Comparison of ENCODE assay signal across 21 cellular contexts in the genomic region with DNA sequence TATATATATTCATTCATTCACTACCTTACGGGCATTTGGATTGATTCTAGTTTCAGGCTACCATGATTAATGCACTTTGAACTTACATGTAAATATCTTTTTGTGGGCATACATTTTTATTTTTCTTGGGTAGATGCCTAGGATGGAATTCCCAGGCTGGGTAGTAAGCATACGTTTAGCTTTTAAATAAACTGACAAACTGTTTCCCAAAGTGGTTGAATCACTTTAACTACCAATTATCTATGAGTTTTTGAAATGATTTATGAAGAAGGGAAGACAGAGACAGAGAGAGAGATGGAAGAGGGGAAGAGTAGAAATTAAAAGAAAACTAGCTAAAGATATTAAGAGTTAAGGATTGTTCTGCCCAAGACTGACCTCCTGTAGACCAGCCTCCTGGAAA.
DNase-seq lines count a peak whose midpoint lies in the region; ATAC-seq, FAIRE-seq and TF ChIP-seq lines count a peak whose summit lies in the region.
"Had no signal": no experiment of that assay in that cellular context is flagged by ENCODE, and none has a peak within 500 bp of the region (broad histone marks: within the 10 kb centered on the region; RNA-seq: fewer than 3 reads in every experiment).

No MANE protein-coding gene starts in this region.

- BruUV-seq in endothelial cell of umbilical vein (replicated peaks; lab: Mats Ljungman, UMichigan): no TSS peak

- dilution Hi-C loops in endothelial cell of umbilical vein (cut with MboI; ENCODE audit: extremely low pct_ligation_motif_present, low sequenced_read_pairs): no loop called here

- no peak overlapping the region for H3K4me3 Mint-ChIP-seq in activated T-helper 2 cell treated with anti-CD3 and anti-CD28 coated beads, Interferon-gamma antibody, Interleukin-2, Interleukin-4, amounts not matched to agents 10 μg/mL and 5 μg/mL and 100 μg/mL, durations not matched to agents 14 hours and 24 hours and 36 hours (ENCODE audit: low read depth)
- H3K4me3 Mint-ChIP-seq: B cell; CD4-positive, CD25-positive, alpha-beta regulatory T cell had no signal

- H3K9me1 ChIP-seq in endothelial cell of umbilical vein (replicated peaks; ENCODE audit: control insufficient read depth, extremely low read depth, insufficient read depth, low read length): no peaks in the 10 kb centered on the region

- CTCF ChIA-PET in SK-N-SH (lab: Yijun Ruan, JAX) (no interaction called here), endothelial cell of umbilical vein (lab: Charles Lee) (interaction anchor here (0.7 kb wide), 1 partner anchor 88 kb away, joined by 3 read pairs; no protein-coding TSS in a partner anchor)

- FAIRE-seq in endothelial cell of umbilical vein (lab: Jason Lieb, UNC): no peak
- FAIRE-seq: GM12891, GM19239, H1 had no signal

- TF ChIP-seq POLR2A in endothelial cell of umbilical vein (IDR thresholded peaks at IDR 0.05; ENCODE audit: low read depth, low read length): no peak

- H3K79me2 ChIP-seq in SK-N-SH (ENCODE audit: insufficient read depth) (no peaks in the 10 kb centered on the region), endothelial cell of umbilical vein (ENCODE audit: control insufficient read depth, insufficient read depth, low read length) (no peaks in the 10 kb centered on the region)

- H3K4me3 ChIP-seq in SK-N-SH (ENCODE audit: low read depth in 2 of 2, low read length in 1 of 2) (no peak overlapping the region), endothelial cell of umbilical vein (replicated peaks in 1 of 3; ENCODE audit: insufficient read depth in 1 of 3, low read depth in 1 of 3, low read length in 3 of 3) (no peak overlapping the region), H7 (ENCODE audit: insufficient read depth, low read depth, low read length) (no peak overlapping the region)

- TF ChIP-seq CTCF in SK-N-SH (IDR thresholded peaks at IDR 0.05) (no peak), endothelial cell of umbilical vein (IDR thresholded peaks at IDR 0.05; ENCODE audit: extremely low read depth in 1 of 2, insufficient read depth in 1 of 2, low read depth in 1 of 2, low read length in 2 of 2) (no peak)

- H3K4me1 ChIP-seq in SK-N-SH (ENCODE audit: control insufficient read depth in 1 of 2, insufficient read depth in 2 of 2, low read depth in 1 of 2, low read length in 1 of 2) (no peaks in the 10 kb centered on the region), endothelial cell of umbilical vein (ENCODE audit: control insufficient read depth, extremely low read depth, insufficient read depth, low read length) (no peaks in the 10 kb centered on the region)

- no peak overlapping the region for H2AFZ ChIP-seq in SK-N-SH (ENCODE audit: low read depth)
- H2AFZ ChIP-seq in endothelial cell of umbilical vein (ENCODE audit: low read depth, low read length): no peak overlapping the region

- DNase-seq in EL (peak; percentile 86), SK-N-SH (no peak), endothelial cell of umbilical vein (ENCODE audit: low read depth, low spot score) (peak; percentile 10), germinal center (ENCODE audit: low spot score) (no peak), H7 (no peak)
- no peak for DNase-seq in activated T-helper 2 cell treated with anti-CD3 and anti-CD28 coated beads, Interferon-gamma antibody, Interleukin-2, Interleukin-4, amounts not matched to agents 10 μg/mL and 5 μg/mL and 100 μg/mL, durations not matched to agents 14 hours and 24 hours and 36 hours (ENCODE audit: low spot score)
- DNase-seq: CD4-positive, CD25-positive, alpha-beta regulatory T cell; COR-L47; Kasumi-1; NCI-H1105; NCI-H2227 treated with DMSO at 0.1 percent for 48 hours; NCI-H524; NCI-H82; SHP77; T-helper 1 cell had no signal

- H3K36me3 ChIP-seq in SK-N-SH (replicated peaks in 1 of 2; ENCODE audit: control insufficient read depth in 1 of 2, insufficient read depth in 2 of 2, low read length in 1 of 2) (peaks cover 0 to 5% of the 10 kb centered on the region in 2 experiments), endothelial cell of umbilical vein (ENCODE audit: control insufficient read depth in 2 of 2, extremely low read depth in 1 of 2, insufficient read depth in 2 of 2, low read length in 2 of 2) (no peaks in the 10 kb centered on the region), H7 (replicated peaks; ENCODE audit: control insufficient read depth, insufficient read depth, low read length) (no peaks in the 10 kb centered on the region)

- intact Hi-C loops in endothelial cell of umbilical vein (cut with micrococcal nuclease): no loop called here
- intact Hi-C loops in activated T-helper 2 cell treated with anti-CD3 and anti-CD28 coated beads, Interferon-gamma antibody, Interleukin-2, Interleukin-4, amounts not matched to agents 10 μg/mL and 5 μg/mL and 100 μg/mL, durations not matched to agents 14 hours and 24 hours and 36 hours (cut with micrococcal nuclease): no loop called here

- H3K36me3 Mint-ChIP-seq in activated T-helper 2 cell treated with anti-CD3 and anti-CD28 coated beads, Interferon-gamma antibody, Interleukin-2, Interleukin-4, amounts not matched to agents 10 μg/mL and 5 μg/mL and 100 μg/mL, durations not matched to agents 14 hours and 24 hours and 36 hours (ENCODE audit: low read depth): no peaks in the 10 kb centered on the region
- H3K36me3 Mint-ChIP-seq: CD4-positive, CD25-positive, alpha-beta regulatory T cell had no signal

- peak in 1 of 2 experiments; percentile 29; a peak in 1 of 4 replicates for TF ChIP-seq EP300 in SK-N-SH (IDR thresholded peaks at IDR 0.05; ENCODE audit: borderline replicate concordance in 1 of 2, low read depth in 1 of 2, low read length in 1 of 2)

- H3K4me2 ChIP-seq in SK-N-SH (no peak overlapping the region), endothelial cell of umbilical vein (ENCODE audit: insufficient read depth, low read length) (no peak overlapping the region)

- H3K4me1 Mint-ChIP-seq in activated T-helper 2 cell treated with anti-CD3 and anti-CD28 coated beads, Interferon-gamma antibody, Interleukin-2, Interleukin-4, amounts not matched to agents 10 μg/mL and 5 μg/mL and 100 μg/mL, durations not matched to agents 14 hours and 24 hours and 36 hours (ENCODE audit: low read depth): no peaks in the 10 kb centered on the region
- H3K4me1 Mint-ChIP-seq: B cell; CD4-positive, CD25-positive, alpha-beta regulatory T cell had no signal

- no peaks in the 10 kb centered on the region for H3K27me3 Mint-ChIP-seq in activated T-helper 2 cell treated with anti-CD3 and anti-CD28 coated beads, Interferon-gamma antibody, Interleukin-2, Interleukin-4, amounts not matched to agents 10 μg/mL and 5 μg/mL and 100 μg/mL, durations not matched to agents 14 hours and 24 hours and 36 hours (ENCODE audit: low read depth)
- H3K27me3 Mint-ChIP-seq: B cell; CD4-positive, CD25-positive, alpha-beta regulatory T cell had no signal

- H3K27ac ChIP-seq in SK-N-SH (ENCODE audit: low read depth in 2 of 2, low read length in 1 of 2) (peak overlapping the region in 1 of 2 experiments; percentile 47; a peak in 2 of 4 replicates), endothelial cell of umbilical vein (ENCODE audit: insufficient read depth, low read depth, low read length) (no peak overlapping the region)
- H3K27ac ChIP-seq: HL-60 had no signal

- H3K27me3 ChIP-seq in SK-N-SH (ENCODE audit: insufficient read depth) (no peaks in the 10 kb centered on the region), endothelial cell of umbilical vein (ENCODE audit: control insufficient read depth in 2 of 2, insufficient read depth in 2 of 2, low read length in 2 of 2) (no peaks in the 10 kb centered on the region), H7 (ENCODE audit: control insufficient read depth, insufficient read depth, low read length) (no peaks in the 10 kb centered on the region)

- H3K9ac ChIP-seq in SK-N-SH: no peak overlapping the region
- H3K9ac ChIP-seq in endothelial cell of umbilical vein (replicated peaks; ENCODE audit: extremely low read depth, insufficient read depth, low read length): no peak overlapping the region

- POLR2A ChIA-PET in SK-N-SH (lab: Yijun Ruan, JAX): no interaction called here
- POLR2A ChIA-PET in endothelial cell of umbilical vein (lab: Charles Lee): no interaction called here

- H3K9me3 ChIP-seq in SK-N-SH (no peaks in the 10 kb centered on the region), endothelial cell of umbilical vein (replicated peaks; ENCODE audit: control insufficient read depth, insufficient read depth, low read length) (no peaks in the 10 kb centered on the region)

- peaks cover 10% of the 10 kb centered on the region for H3F3A ChIP-seq in SK-N-SH (replicated peaks; ENCODE audit: insufficient read depth)

- no peaks in the 10 kb centered on the region for H4K20me1 ChIP-seq in SK-N-SH (ENCODE audit: insufficient read depth)
- H4K20me1 ChIP-seq in endothelial cell of umbilical vein (replicated peaks; ENCODE audit: control insufficient read depth, extremely low read depth, insufficient read depth, low read length): no peaks in the 10 kb centered on the region

- no peak overlapping the region for H3K27ac Mint-ChIP-seq in activated T-helper 2 cell treated with anti-CD3 and anti-CD28 coated beads, Interferon-gamma antibody, Interleukin-2, Interleukin-4, amounts not matched to agents 10 μg/mL and 5 μg/mL and 100 μg/mL, durations not matched to agents 14 hours and 24 hours and 36 hours
- H3K27ac Mint-ChIP-seq: B cell; CD4-positive, CD25-positive, alpha-beta regulatory T cell had no signal

- WGBS in SK-N-SH (ENCODE audit: low lambda C conversion rate): 49% methylated on average over 2 of the region's 2 CpGs

- no peaks in the 10 kb centered on the region for H3K9me2 ChIP-seq in SK-N-SH

- TF ChIP-seq RAD21 in SK-N-SH (IDR thresholded peaks at IDR 0.05; ENCODE audit: low read length): no peak

- peaks cover 4% of the 10 kb centered on the region for H3K9me3 Mint-ChIP-seq in activated T-helper 2 cell treated with anti-CD3 and anti-CD28 coated beads, Interferon-gamma antibody, Interleukin-2, Interleukin-4, amounts not matched to agents 10 μg/mL and 5 μg/mL and 100 μg/mL, durations not matched to agents 14 hours and 24 hours and 36 hours

- ATAC-seq in GM21381 (IDR thresholded peaks at IDR 0.05; ENCODE audit: unreplicated experiment): no peak

TF ChIP-seq in SK-N-SH, 30 proteins besides CTCF, POLR2A, EP300 and RAD21 (continues in another document):
- TF ChIP-seq GATA2 (CRISPR knock-in tag; IDR thresholded peaks at IDR 0.05) (no peak), FOSL2 (IDR thresholded peaks at IDR 0.05; ENCODE audit: borderline replicate concordance, low read depth) (no peak), FOXM1 (IDR thresholded peaks at IDR 0.05; ENCODE audit: low read depth) (no peak), SMC3 (IDR thresholded peaks at IDR 0.05; ENCODE audit: low read depth, low read length) (no peak)

TF ChIP-seq in endothelial cell of umbilical vein, 7 proteins besides CTCF, POLR2A, EP300 and RAD21 (continues in another document):
- no peak for TF ChIP-seq JUN (IDR thresholded peaks at IDR 0.05; ENCODE audit: borderline replicate concordance, insufficient read depth, insufficient read length, low read depth)
- no peak for TF ChIP-seq POLR2AphosphoS5 (IDR thresholded peaks at IDR 0.05; ENCODE audit: insufficient read depth, low read depth, low read length)
- TF ChIP-seq, protein P1, sequence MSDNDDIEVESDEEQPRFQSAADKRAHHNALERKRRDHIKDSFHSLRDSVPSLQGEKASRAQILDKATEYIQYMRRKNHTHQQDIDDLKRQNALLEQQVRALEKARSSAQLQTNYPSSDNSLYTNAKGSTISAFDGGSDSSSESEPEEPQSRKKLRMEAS (IDR thresholded peaks at IDR 0.05; ENCODE audit: insufficient read depth, insufficient read length): no peak
- TF ChIP-seq GATA2 (IDR thresholded peaks at IDR 0.05; ENCODE audit: insufficient read depth, insufficient read length, low read depth, low read length): no peak

Comparison
In these comparisons a context has a peak if more than half of its experiments do, and no peak if none do; other contexts are left out.
1. DNase-seq: peak in EL (single experiment) and endothelial cell of umbilical vein (single experiment); none in SK-N-SH (single experiment), germinal center (single experiment), H7 (single experiment) and activated T-helper 2 cell treated with anti-CD3 and anti-CD28 coated beads, Interferon-gamma antibody, Interleukin-2, Interleukin-4, amounts not matched to agents 10 μg/mL and 5 μg/mL and 100 μg/mL, durations not matched to agents 14 hours and 24 hours and 36 hours (single experiment).